9 cellular contexts compared by ENCODE assay signal in the genomic region with DNA sequence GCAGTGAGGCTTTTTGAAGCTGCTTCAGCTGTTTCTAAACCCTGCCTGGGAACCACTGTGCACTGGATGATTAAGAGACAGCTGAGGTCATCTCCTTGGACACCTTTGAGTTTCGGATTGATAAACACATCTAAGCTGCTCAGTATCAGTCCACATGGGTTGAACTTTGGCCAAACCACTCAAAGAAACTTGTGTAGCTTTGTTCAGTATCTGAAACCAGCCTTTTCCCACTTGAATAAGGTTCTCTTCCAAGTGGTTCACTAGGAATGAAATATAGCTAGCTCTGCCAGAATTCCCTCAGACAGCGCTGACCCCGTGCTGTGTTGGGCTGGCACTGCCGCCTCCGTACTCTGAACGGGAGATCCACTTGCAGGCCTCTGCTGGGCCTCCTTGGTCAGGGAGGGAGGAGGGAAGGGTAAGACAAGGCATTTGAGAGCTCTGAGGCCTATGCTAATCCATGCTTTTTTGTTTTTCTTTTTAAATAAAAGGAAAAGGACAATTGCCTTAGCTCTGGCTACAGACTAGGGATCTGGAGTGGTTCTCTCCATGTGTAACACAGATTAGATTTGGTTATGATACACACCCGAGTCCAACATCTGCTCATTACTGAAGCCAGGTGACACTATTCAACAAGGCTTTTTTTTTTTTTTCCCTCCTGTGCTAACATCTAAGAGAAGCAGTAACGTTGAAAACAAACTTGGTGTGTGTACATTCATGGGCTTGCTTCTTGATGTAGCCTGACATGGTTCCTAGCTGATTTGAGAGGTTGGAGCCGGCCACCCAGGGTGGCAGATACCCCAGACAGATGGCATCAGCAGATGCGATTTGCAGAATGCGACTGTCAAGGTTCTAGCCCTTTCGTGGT.
DNase-seq lines count a peak whose midpoint lies in the region; ATAC-seq and TF ChIP-seq lines count a peak whose summit lies in the region.
"Had no signal": no experiment of that assay in that cellular context is flagged by ENCODE, and none has a peak within 500 bp of the region (broad histone marks: within the 10 kb centered on the region; RNA-seq: fewer than 3 reads in every experiment).

No MANE protein-coding gene starts in this region.

- WGBS in stomach, 5 donors, result 31 to 45% (median 35%) methylated on average over 12 of the region's 12 CpGs

- peak; percentile 72 for DNase-seq in AG08396 (ENCODE audit: low spot score)
- DNase-seq in SK-N-DZ (ENCODE audit: low spot score), result peak; percentile 37
- peak; percentile 56 for DNase-seq in left cardiac atrium
- DNase-seq in stomach, result no peak
- DNase-seq in NCI-H1048 (lab: John Stamatoyannopoulos, UW), result no peak
- DNase-seq in NCI-H2081 (lab: John Stamatoyannopoulos, UW), result no peak
- DNase-seq: activated naive CD8-positive, alpha-beta T cell treated with anti-CD3 and anti-CD28 coated beads, Interleukin-2, amount 10 ng/mL, durations not matched to agents 7 days and 5 days had no signal

- peak overlapping the region in 4 of 5 donors; percentile 49 to 66 (median 56) for H3K27ac ChIP-seq in stomach

- no peaks in the 10 kb centered on the region for H3K9me3 ChIP-seq in stomach

- peak; percentile 98 for ATAC-seq in GM18511 (IDR thresholded peaks at IDR 0.05; ENCODE audit: unreplicated experiment)
- peak; percentile 89 for ATAC-seq in HG02981 (IDR thresholded peaks at IDR 0.05; ENCODE audit: unreplicated experiment)
- ATAC-seq in left cardiac atrium, result peak; percentile 91 to 93

- peaks cover 4 to 11% (median 9%) of the 10 kb centered on the region in 4 donors for H3K36me3 ChIP-seq in stomach

- intact Hi-C loops in left cardiac atrium (cut with DNase I) (loop anchor here in 1 of 2 donors (10.0 kb wide), 1 partner anchor 72 kb away; no protein-coding TSS in a partner anchor), stomach (cut with DNase I; ENCODE audit: low total_unique reads) (no loop called here)

- H3K4me1 ChIP-seq in stomach, result peaks cover 23 to 85% (median 57%) of the 10 kb centered on the region in 4 donors

- TF ChIP-seq POLR2A in stomach (IDR thresholded peaks at IDR 0.05), result no peak

- no peak for TF ChIP-seq EP300 in stomach (IDR thresholded peaks at IDR 0.05)

- no peaks in the 10 kb centered on the region for H3K27me3 ChIP-seq in stomach

- no peak overlapping the region for H3K4me3 ChIP-seq in stomach

- no peak for TF ChIP-seq CTCF in stomach (IDR thresholded peaks at IDR 0.05)

Comparison
In these comparisons a context has a peak if more than half of its experiments do, and no peak if none do; other contexts are left out.
1. DNase-seq: peak in AG08396 (single experiment), SK-N-DZ (single experiment) and left cardiac atrium (single experiment); none in stomach (single experiment), NCI-H1048 (single experiment) and NCI-H2081 (0 of 2).
2. Peak in every context shown above with its lines, with median percentiles within 50 percentile points of each other: ATAC-seq.